In genomic region chr17:13293421-13293820, GRCh38 we compare ENCODE assay signal across 8 cellular contexts.
"Had no signal": no experiment of that assay in that cellular context is flagged by ENCODE, and none has a peak within 500 bp of the region (broad histone marks: within the 10 kb centered on the region; RNA-seq: fewer than 3 reads in every experiment).

No MANE protein-coding gene starts in this region.

- DNase-seq: GDM1, GF-D8 had no signal

- ATAC-seq: GM12878 had no signal

- FAIRE-seq: G401.6, GM12878, GM12891, GM12892, GM18507, GM19239 had no signal

- H3K4me3 ChIP-seq: GM12878 had no signal
